In the genomic region with DNA sequence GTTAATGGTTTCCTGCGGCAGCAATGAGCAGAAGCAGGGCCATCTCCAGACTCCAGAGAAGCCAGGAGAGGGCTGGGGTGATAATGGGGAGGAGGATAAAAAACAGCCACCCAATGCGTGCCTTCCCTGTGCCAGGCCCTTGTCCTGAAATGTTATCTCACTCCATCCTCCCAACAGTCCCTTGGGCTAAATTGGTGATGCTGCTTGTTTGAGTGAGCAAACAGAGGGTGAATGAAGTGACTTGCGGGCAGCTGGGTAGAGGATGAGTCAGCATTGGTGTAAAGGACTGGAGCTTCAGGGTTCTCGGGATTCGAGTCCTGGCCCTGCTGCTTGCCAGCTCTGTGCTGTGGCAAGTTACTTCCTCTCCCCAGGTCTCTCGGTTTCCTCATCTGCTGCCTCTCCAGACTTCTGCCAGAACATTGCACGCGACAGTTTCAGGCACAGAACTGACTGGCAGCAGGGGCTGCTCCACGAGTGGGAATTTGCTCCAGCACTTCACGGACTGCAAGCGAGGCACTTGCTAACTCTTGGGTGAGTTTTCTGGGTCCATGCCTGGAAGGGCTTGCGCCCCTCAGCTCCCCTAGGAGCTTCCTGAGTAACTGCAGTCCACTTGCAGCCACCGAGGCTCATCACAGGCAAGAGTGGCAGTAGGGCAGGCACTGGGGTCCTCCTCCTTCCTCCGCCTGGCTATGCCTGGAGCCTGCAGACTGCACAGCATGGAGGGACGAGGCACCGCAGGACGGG, we compare ENCODE assay signal across 9 cellular contexts. TPM values are rescaled to one million over a fixed set of nuclear protein-coding genes. Genes with fewer than 3 reads are reported as not detected.
A peak's percentile ranks its signal among the peaks of the same experiment; 100 is the strongest.
DNase-seq lines count a peak whose midpoint lies in the region; ATAC-seq and TF ChIP-seq lines count a peak whose summit lies in the region.
"Had no signal": no experiment of that assay in that cellular context is flagged by ENCODE, and none has a peak within 500 bp of the region (broad histone marks: within the 10 kb centered on the region; RNA-seq: fewer than 3 reads in every experiment).

P2RY6 (plus strand) TSS at position 403 of the 744 bp plus-strand sequence. CDS start 24,181 bp downstream, outside the sequence.

- H3K36me3 ChIP-seq in Peyer's patch = no peaks in the 10 kb centered on the region

- H3K27ac ChIP-seq in Peyer's patch = peak within 1 kb of the TSS in 3 of 4 donors; percentile 46 to 83 (median 55)

- H3K9me3 ChIP-seq in Peyer's patch = no peaks in the 10 kb centered on the region

- TF ChIP-seq POLR2A in Peyer's patch (IDR thresholded peaks at IDR 0.05) = no peak

- TF ChIP-seq CTCF in Peyer's patch (IDR thresholded peaks at IDR 0.05) = no peak
- TF ChIP-seq CTCF in fibroblast of the aortic adventitia (IDR thresholded peaks at IDR 0.05; ENCODE audit: insufficient read depth, low read length) = no peak

- H3K27me3 ChIP-seq in Peyer's patch = no peaks in the 10 kb centered on the region

- ATAC-seq in HG02938 (IDR thresholded peaks at IDR 0.05; ENCODE audit: unreplicated experiment) (no peak), HG02623 (IDR thresholded peaks at IDR 0.05; ENCODE audit: unreplicated experiment) (no peak)

- peaks cover 0 to 27% (median 8%) of the 10 kb centered on the region in 4 donors for H3K4me1 ChIP-seq in Peyer's patch

- peak within 1 kb of the TSS in 2 of 4 donors; percentile 4 to 8 for H3K4me3 ChIP-seq in Peyer's patch
- H3K4me3 ChIP-seq in fibroblast of the aortic adventitia (ENCODE audit: low read depth, low read length) = no peak within 1 kb of the TSS

- DNase-seq in activated CD4-positive, CD25-positive, alpha-beta regulatory T cell treated with anti-CD3 and anti-CD28 coated beads, Interleukin-2, amount 50 U/mL, for 72 hours = peak; percentile 25
- DNase-seq in activated CD4-positive, CD25-positive, alpha-beta regulatory T cell (lab: John Stamatoyannopoulos, UW) = no peak
- DNase-seq in Peyer's patch (peak in 2 of 3 donors; percentile 51 to 72), fibroblast of the aortic adventitia (ENCODE audit: low read depth) (peak; percentile 34), renal cortical epithelial cell (ENCODE audit: low read depth) (peak; percentile 69), NCI-H1105 treated with DMSO at 0.1 percent for 48 hours (lab: John Stamatoyannopoulos, UW) (no peak)
- DNase-seq: CD4-positive, CD25-positive, alpha-beta regulatory T cell had no signal

RNA-seq across cellular contexts. Expression of gene P2RY6, which starts in this region (rescaled TPM):
- 1 to 10 TPM in 3 of 4 donors, not detected in 1; 1.5 to 6.6 (median 2.3) TPM for total RNA-seq in Peyer's patch
- total RNA-seq in fibroblast of the aortic adventitia (ENCODE audit: low replicate concordance) = 1.2 TPM in 1 of 2 replicates, not detected in the other
- total RNA-seq in renal cortical epithelial cell = 3.6 and 10.9 TPM in 2 replicates
- total RNA-seq: CD4-positive, CD25-positive, alpha-beta regulatory T cell had no signal

Comparison
In these comparisons a context has a peak if more than half of its experiments do, and no peak if none do; other contexts are left out.
1. DNase-seq: peak in activated CD4-positive, CD25-positive, alpha-beta regulatory T cell treated with anti-CD3 and anti-CD28 coated beads, Interleukin-2, amount 50 U/mL, for 72 hours (single experiment), Peyer's patch (2 of 3), fibroblast of the aortic adventitia (single experiment) and renal cortical epithelial cell (single experiment); none in activated CD4-positive, CD25-positive, alpha-beta regulatory T cell (0 of 4) and NCI-H1105 treated with DMSO at 0.1 percent for 48 hours (single experiment).